In the genomic region with DNA sequence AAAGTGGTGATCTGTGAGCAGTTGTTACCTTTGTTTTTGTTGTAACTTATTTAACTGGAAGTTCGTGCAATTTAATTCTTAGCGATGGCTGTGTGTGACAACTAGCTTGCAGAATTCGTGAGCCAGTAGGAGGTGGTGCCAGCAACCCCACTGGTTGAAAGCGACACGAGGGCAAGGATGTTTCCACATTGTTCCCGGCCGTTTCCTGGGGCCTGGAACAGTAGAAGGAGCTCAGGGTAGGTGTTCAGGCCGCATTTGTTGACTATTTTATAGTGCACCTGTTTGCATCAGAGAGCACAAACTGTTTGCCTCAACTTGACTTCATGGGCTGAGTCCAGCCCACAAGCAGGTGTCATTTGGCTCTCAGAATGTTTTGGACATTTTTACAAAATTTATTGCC, we compare ENCODE assay signal across 1 cellular context.
TF ChIP-seq lines count a peak whose summit lies in the region.

No MANE protein-coding gene starts in this region.

TF ChIP-seq in A549, 52 proteins besides CTCF, POLR2A, EP300 and RAD21:
- no peak for TF ChIP-seq NR3C1 (IDR thresholded peaks at IDR 0.05)
